In the genomic region with DNA sequence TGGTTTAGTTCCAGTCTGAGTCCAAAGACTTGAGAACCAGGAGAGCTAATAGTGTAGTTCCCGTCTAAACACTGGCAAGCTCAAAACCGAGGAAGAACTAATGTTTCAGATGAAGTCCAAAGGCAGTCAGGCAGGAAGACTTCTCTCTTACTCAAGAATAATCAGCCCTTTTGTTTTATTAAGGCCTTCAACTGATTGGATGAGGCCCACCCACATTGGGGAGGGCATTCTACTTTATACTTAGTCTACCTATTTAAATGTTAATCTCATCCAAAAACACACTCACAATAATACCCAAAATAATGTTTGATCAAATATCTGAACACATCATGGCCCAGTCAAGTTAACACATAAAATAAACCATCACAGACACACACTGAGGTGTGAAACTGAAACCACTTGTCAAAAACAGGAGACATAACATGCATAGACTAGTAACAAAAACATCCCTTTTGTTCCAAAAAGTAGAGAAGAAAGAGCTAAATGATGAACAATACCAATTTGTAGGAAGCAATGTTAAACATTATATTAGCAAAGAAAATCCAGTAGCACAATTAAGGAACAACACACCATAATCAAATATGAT, we compare ENCODE assay signal across 30 cellular contexts. TPM values are rescaled to one million over a fixed set of nuclear protein-coding genes. Genes with fewer than 3 reads are reported as not detected.
A peak's percentile ranks its signal among the peaks of the same experiment; 100 is the strongest.
DNase-seq lines count a peak whose midpoint lies in the region; ATAC-seq and TF ChIP-seq lines count a peak whose summit lies in the region.
"Had no signal": no experiment of that assay in that cellular context is flagged by ENCODE, and none has a peak within 500 bp of the region (broad histone marks: within the 10 kb centered on the region; RNA-seq: fewer than 3 reads in every experiment).

No MANE protein-coding gene starts in this region.

- H3K79me2 ChIP-seq in MM.1S (ENCODE audit: low read length) = no peaks in the 10 kb centered on the region
- H3K79me2 ChIP-seq: hepatocyte had no signal

- no peaks in the 10 kb centered on the region for H3K27me3 ChIP-seq in MM.1S (replicated peaks; ENCODE audit: insufficient read depth, low read length)
- H3K27me3 ChIP-seq: cardiac muscle cell, gastrocnemius medialis, hepatocyte had no signal

- H3K27ac Mint-ChIP-seq in activated naive CD4-positive, alpha-beta T cell treated with anti-CD3 and anti-CD28 coated beads, Interleukin-2, amount 10 ng/mL, durations not matched to agents 7 days and 5 days = peak overlapping the region; percentile 3
- no peak overlapping the region for H3K27ac Mint-ChIP-seq in natural killer cell treated with Interleukin-12 subunit alpha and Interleukin-12 subunit beta and Interleukin-15 and Interleukin-18, amount 100 ng/mL, for 72 hours
- H3K27ac Mint-ChIP-seq: activated naive CD4-positive, alpha-beta T cell treated with anti-CD3 and anti-CD28 coated beads, Interleukin-2, amount 50 U/mL, for 24 hours; CD8-positive, alpha-beta T cell; mesothelial cell of epicardium; naive thymus-derived CD8-positive, alpha-beta T cell had no signal

- H3K27me3 Mint-ChIP-seq in activated naive CD4-positive, alpha-beta T cell treated with anti-CD3 and anti-CD28 coated beads, Interleukin-2, amount 10 ng/mL, durations not matched to agents 7 days and 5 days = no peaks in the 10 kb centered on the region
- H3K27me3 Mint-ChIP-seq in natural killer cell treated with Interleukin-12 subunit alpha and Interleukin-12 subunit beta and Interleukin-15 and Interleukin-18, amount 100 ng/mL, for 72 hours = peaks cover 0 to 9% of the 10 kb centered on the region in 2 donors
- H3K27me3 Mint-ChIP-seq: activated naive CD4-positive, alpha-beta T cell treated with anti-CD3 and anti-CD28 coated beads, Interleukin-2, amount 50 U/mL, for 24 hours had no signal

- no peaks in the 10 kb centered on the region for H3K9me3 Mint-ChIP-seq in activated naive CD4-positive, alpha-beta T cell treated with anti-CD3 and anti-CD28 coated beads, Interleukin-2, amount 10 ng/mL, durations not matched to agents 7 days and 5 days
- H3K9me3 Mint-ChIP-seq in natural killer cell treated with Interleukin-12 subunit alpha and Interleukin-12 subunit beta and Interleukin-15 and Interleukin-18, amount 100 ng/mL, for 72 hours = no peaks in the 10 kb centered on the region
- H3K9me3 Mint-ChIP-seq: activated naive CD4-positive, alpha-beta T cell treated with anti-CD3 and anti-CD28 coated beads, Interleukin-2, amount 50 U/mL, for 24 hours; CD8-positive, alpha-beta T cell; mesothelial cell of epicardium; naive thymus-derived CD8-positive, alpha-beta T cell had no signal

- no peak for DNase-seq in activated naive CD4-positive, alpha-beta T cell treated with anti-CD3 and anti-CD28 coated beads, Interleukin-2, amount 10 ng/mL, durations not matched to agents 7 days and 5 days
- DNase-seq in activated naive CD4-positive, alpha-beta T cell (lab: John Stamatoyannopoulos, UW) = no peak
- peak; percentile 66 for DNase-seq in MM.1S
- DNase-seq in natural killer cell treated with Interleukin-12 subunit alpha and Interleukin-12 subunit beta and Interleukin-15 and Interleukin-18, amount 100 ng/mL, for 72 hours (ENCODE audit: low spot score) = no peak
- no peak for DNase-seq in stimulated activated CD4-positive, alpha-beta T cell treated with anti-CD3 and anti-CD28 coated beads, Interleukin-2, amount 100 ng/mL, for 24 hours
- no peak for DNase-seq in HuH-7.5 (ENCODE audit: low spot score)
- DNase-seq: 8988T; activated CD4-positive, alpha-beta T cell treated with anti-CD3 and anti-CD28 coated beads for 4 hours; anterior cingulate cortex; CD8-positive, alpha-beta T cell; DMS153; gastrocnemius medialis; naive thymus-derived CD8-positive, alpha-beta T cell; NCI-H2029 treated with DMSO at 0.1 percent for 48 hours; NCI-H226; NCI-H82; retina; SK-N-SH; small intestine; stimulated activated CD4-positive, alpha-beta T cell treated with anti-CD3 and anti-CD28 coated beads, Interleukin-1b, Interleukin-23, amount 100 ng/mL, for 48 hours had no signal

- H4K20me1 ChIP-seq in MM.1S (ENCODE audit: insufficient read depth, low read length) = no peaks in the 10 kb centered on the region

- peaks cover 20% of the 10 kb centered on the region for H3K4me1 ChIP-seq in MM.1S (ENCODE audit: low read length)
- H3K4me1 ChIP-seq: gastrocnemius medialis had no signal

- H3K27ac ChIP-seq in MM.1S (ENCODE audit: low read length) = peak overlapping the region; percentile 56; the same call in 1 of the 2 replicates
- H3K27ac ChIP-seq: cardiac muscle cell, gastrocnemius medialis, hepatocyte had no signal

- no peak overlapping the region for H3K4me3 ChIP-seq in MM.1S (ENCODE audit: low read length)
- H3K4me3 ChIP-seq: cardiac muscle cell, gastrocnemius medialis, hepatocyte had no signal

- H2AFZ ChIP-seq in MM.1S (ENCODE audit: low read length) = peak overlapping the region; percentile 21; the same call in 1 of the 2 replicates
- H2AFZ ChIP-seq: hepatocyte had no signal

- TF ChIP-seq CTCF in MM.1S (IDR thresholded peaks at IDR 0.05; ENCODE audit: low read length) = no peak

- CTCF ChIA-PET in activated naive CD4-positive, alpha-beta T cell treated with anti-CD3 and anti-CD28 coated beads, Interleukin-2, amount 10 ng/mL, durations not matched to agents 7 days and 5 days (lab: Charles Lee) = no interaction called here

- H3K4me1 Mint-ChIP-seq in activated naive CD4-positive, alpha-beta T cell treated with anti-CD3 and anti-CD28 coated beads, Interleukin-2, amount 10 ng/mL, durations not matched to agents 7 days and 5 days = peaks cover 10% of the 10 kb centered on the region
- peaks cover 4 to 7% of the 10 kb centered on the region in 2 donors for H3K4me1 Mint-ChIP-seq in natural killer cell treated with Interleukin-12 subunit alpha and Interleukin-12 subunit beta and Interleukin-15 and Interleukin-18, amount 100 ng/mL, for 72 hours (ENCODE audit: low read depth in 2 of 2)
- H3K4me1 Mint-ChIP-seq: naive thymus-derived CD8-positive, alpha-beta T cell had no signal

- ATAC-seq in HG02678 (IDR thresholded peaks at IDR 0.05; ENCODE audit: unreplicated experiment) (peak; percentile 47), GM21786 (IDR thresholded peaks at IDR 0.05; ENCODE audit: unreplicated experiment) (no peak)
- peak in 1 of 2 donors; percentile 58 for ATAC-seq in natural killer cell treated with Interleukin-12 subunit alpha and Interleukin-12 subunit beta and Interleukin-15 and Interleukin-18, amount 100 ng/mL, for 72 hours
- ATAC-seq: CD8-positive, alpha-beta T cell; gastrocnemius medialis; left lobe of liver; naive thymus-derived CD8-positive, alpha-beta T cell had no signal

- no peak overlapping the region for H3K4me3 Mint-ChIP-seq in activated naive CD4-positive, alpha-beta T cell treated with anti-CD3 and anti-CD28 coated beads, Interleukin-2, amount 10 ng/mL, durations not matched to agents 7 days and 5 days
- H3K4me3 Mint-ChIP-seq in natural killer cell treated with Interleukin-12 subunit alpha and Interleukin-12 subunit beta and Interleukin-15 and Interleukin-18, amount 100 ng/mL, for 72 hours = peak overlapping the region; percentile 9
- H3K4me3 Mint-ChIP-seq: activated naive CD4-positive, alpha-beta T cell treated with anti-CD3 and anti-CD28 coated beads, Interleukin-2, amount 50 U/mL, for 24 hours; CD8-positive, alpha-beta T cell; mesothelial cell of epicardium had no signal

- H3F3A ChIP-seq in MM.1S (ENCODE audit: insufficient read depth, low read length) = peaks cover 8% of the 10 kb centered on the region

- H3K9me2 ChIP-seq in MM.1S (replicated peaks; ENCODE audit: insufficient read depth, low read length) = no peaks in the 10 kb centered on the region
- H3K9me2 ChIP-seq: SK-N-SH had no signal

- H3K4me2 ChIP-seq in MM.1S (ENCODE audit: low read depth, low read length) = peak overlapping the region; percentile 71
- H3K4me2 ChIP-seq: hepatocyte, SK-N-SH had no signal

- H3K9me3 ChIP-seq in MM.1S (replicated peaks; ENCODE audit: insufficient read depth, low read length) = no peaks in the 10 kb centered on the region
- H3K9me3 ChIP-seq: gastrocnemius medialis, SK-N-SH had no signal

- no peaks in the 10 kb centered on the region for H3K36me3 Mint-ChIP-seq in activated naive CD4-positive, alpha-beta T cell treated with anti-CD3 and anti-CD28 coated beads, Interleukin-2, amount 10 ng/mL, durations not matched to agents 7 days and 5 days
- no peaks in the 10 kb centered on the region for H3K36me3 Mint-ChIP-seq in natural killer cell treated with Interleukin-12 subunit alpha and Interleukin-12 subunit beta and Interleukin-15 and Interleukin-18, amount 100 ng/mL, for 72 hours
- H3K36me3 Mint-ChIP-seq: activated naive CD4-positive, alpha-beta T cell treated with anti-CD3 and anti-CD28 coated beads, Interleukin-2, amount 50 U/mL, for 24 hours; CD8-positive, alpha-beta T cell; mesothelial cell of epicardium; naive thymus-derived CD8-positive, alpha-beta T cell had no signal

- no peak overlapping the region for H3K9ac ChIP-seq in MM.1S (ENCODE audit: low read length)
- H3K9ac ChIP-seq: SK-N-SH had no signal

- H3K36me3 ChIP-seq in MM.1S (replicated peaks; ENCODE audit: insufficient read depth, low read length) = no peaks in the 10 kb centered on the region
- H3K36me3 ChIP-seq: cardiac muscle cell, gastrocnemius medialis had no signal

RNA-seq across cellular contexts. Expression of gene SENP6, which starts 50.2 kb away (rescaled TPM):
- total RNA-seq in natural killer cell treated with Interleukin-12 subunit alpha and Interleukin-12 subunit beta and Interleukin-15 and Interleukin-18, amount 100 ng/mL, for 72 hours = 10 to 100 TPM; 64.8 to 99.7 TPM

RNA-seq across cellular contexts. Expression of gene FILIP1, which starts 57.9 kb away (rescaled TPM):
- not detected for total RNA-seq in natural killer cell treated with Interleukin-12 subunit alpha and Interleukin-12 subunit beta and Interleukin-15 and Interleukin-18, amount 100 ng/mL, for 72 hours
- total RNA-seq: G401; naive thymus-derived CD8-positive, alpha-beta T cell; OCI-LY7; T-helper 2 cell treated with Interferon-gamma antibody and Interleukin-4, amounts not matched to agents 100 ng/mL and 5 ng/mL, for 36 hours had no signal
